In the genomic region with DNA sequence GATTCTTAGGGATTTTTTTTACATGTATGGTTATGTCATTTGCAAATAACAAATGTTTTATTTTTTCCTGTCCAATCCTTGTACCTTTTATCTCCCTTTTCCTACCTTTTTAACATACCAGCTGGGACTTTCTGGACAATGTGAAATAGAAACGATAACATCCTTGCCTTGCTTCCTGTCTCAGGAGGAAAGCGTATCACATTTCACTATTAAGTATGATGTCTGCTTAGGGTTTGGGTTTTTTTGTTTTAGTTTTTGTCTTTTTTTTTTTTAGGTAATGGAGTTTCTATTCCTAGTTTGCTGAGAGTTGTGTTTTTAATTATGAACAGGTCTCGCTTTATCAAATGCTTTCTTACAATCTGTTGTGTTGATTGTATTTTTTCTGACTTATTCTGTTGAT, we compare ENCODE assay signal across 17 cellular contexts.
DNase-seq lines count a peak whose midpoint lies in the region; ATAC-seq and TF ChIP-seq lines count a peak whose summit lies in the region.
"Had no signal": no experiment of that assay in that cellular context is flagged by ENCODE, and none has a peak within 500 bp of the region (broad histone marks: within the 10 kb centered on the region; RNA-seq: fewer than 3 reads in every experiment).

No MANE protein-coding gene starts in this region.

- no peaks in the 10 kb centered on the region for H4K20me1 ChIP-seq in Loucy (ENCODE audit: insufficient read depth, low read length, poor library complexity, severe bottlenecking)

- H3K9me2 ChIP-seq in Loucy (replicated peaks; ENCODE audit: low read depth, low read length), result no peaks in the 10 kb centered on the region

- H3K4me3 Mint-ChIP-seq in endothelial cell (ENCODE audit: unreplicated experiment), result no peak overlapping the region
- H3K4me3 Mint-ChIP-seq: CD4-positive, alpha-beta T cell; T-cell had no signal

- peak overlapping the region; percentile 37; the same call in 1 of the 2 replicates for H2AFZ ChIP-seq in Loucy (ENCODE audit: low read length)
- H2AFZ ChIP-seq in parathyroid adenoma, result no peak overlapping the region

- H3K9me3 Mint-ChIP-seq in endothelial cell (ENCODE audit: unreplicated experiment), result no peaks in the 10 kb centered on the region
- H3K9me3 Mint-ChIP-seq: CD4-positive, alpha-beta T cell; T-cell had no signal

- H3K27ac Mint-ChIP-seq in endothelial cell (ENCODE audit: unreplicated experiment), result peak overlapping the region; percentile 40
- H3K27ac Mint-ChIP-seq: CD4-positive, alpha-beta T cell; T-cell had no signal

- H3K4me1 Mint-ChIP-seq in endothelial cell (ENCODE audit: unreplicated experiment), result peaks cover 20% of the 10 kb centered on the region
- H3K4me1 Mint-ChIP-seq: T-cell had no signal

- H3K9ac ChIP-seq in Loucy (ENCODE audit: low read depth, low read length, poor library complexity, severe bottlenecking) (no peak overlapping the region), parathyroid adenoma (no peak overlapping the region)

- H3K9me3 ChIP-seq in Loucy (ENCODE audit: insufficient read depth, low read depth, low read length) (no peaks in the 10 kb centered on the region), parathyroid adenoma (ENCODE audit: control insufficient read depth, low read length) (no peaks in the 10 kb centered on the region)
- H3K9me3 ChIP-seq in effector memory CD4-positive, alpha-beta T cell (ENCODE audit: control insufficient read depth, low read length), result no peaks in the 10 kb centered on the region
- H3K9me3 ChIP-seq: SJCRH30 had no signal

- H3F3A ChIP-seq in Loucy (ENCODE audit: low read depth), result no peaks in the 10 kb centered on the region

- H3K4me1 ChIP-seq in Loucy (ENCODE audit: insufficient read depth, low read length, poor library complexity, severe bottlenecking), result peaks cover 13% of the 10 kb centered on the region
- peaks cover 4% of the 10 kb centered on the region for H3K4me1 ChIP-seq in parathyroid adenoma
- no peaks in the 10 kb centered on the region for H3K4me1 ChIP-seq in effector memory CD4-positive, alpha-beta T cell (ENCODE audit: control insufficient read depth, insufficient read depth, low read length, poor library complexity, severe bottlenecking)
- H3K4me1 ChIP-seq: SJCRH30 had no signal

- H3K79me2 ChIP-seq in Loucy (ENCODE audit: insufficient read depth, low read length) (no peaks in the 10 kb centered on the region), parathyroid adenoma (no peaks in the 10 kb centered on the region)

- H3K27ac ChIP-seq in parathyroid adenoma, result no peak overlapping the region
- H3K27ac ChIP-seq in effector memory CD4-positive, alpha-beta T cell (ENCODE audit: insufficient read depth, low read length, poor library complexity, severe bottlenecking), result no peak overlapping the region
- H3K27ac ChIP-seq: SJCRH30 had no signal

- DNase-seq in NCI-H2171 treated with DMSO at 0.1 percent for 48 hours (lab: John Stamatoyannopoulos, UW), result peak; percentile 76
- no peak for DNase-seq in endothelial cell (ENCODE audit: low spot score)
- DNase-seq in effector memory CD4-positive, alpha-beta T cell, result no peak
- DNase-seq: CD4-positive, alpha-beta T cell; COR-L47; NCI-H1092 treated with DMSO at 0.1 percent for 48 hours; NCI-H1436 treated with DMSO at 0.1 percent for 48 hours; NCI-H1930; NCI-H526; OCI-M1; SJCRH30; T-cell had no signal

- TF ChIP-seq CTCF in Loucy (conservative IDR thresholded peaks at IDR 0.05; ENCODE audit: low read length) (no peak), endothelial cell (IDR thresholded peaks at IDR 0.05; ENCODE audit: unreplicated experiment) (no peak), parathyroid adenoma (IDR thresholded peaks at IDR 0.05) (no peak)

- peaks cover 10% of the 10 kb centered on the region for H3K36me3 Mint-ChIP-seq in endothelial cell (ENCODE audit: low read depth, unreplicated experiment)

- H3K36me3 ChIP-seq in Loucy (ENCODE audit: insufficient read depth, low read length), result no peaks in the 10 kb centered on the region
- no peaks in the 10 kb centered on the region for H3K36me3 ChIP-seq in parathyroid adenoma (ENCODE audit: control insufficient read depth, insufficient read depth, low read length)
- H3K36me3 ChIP-seq in effector memory CD4-positive, alpha-beta T cell (ENCODE audit: control insufficient read depth, insufficient read depth, low read length), result no peaks in the 10 kb centered on the region
- H3K36me3 ChIP-seq: SJCRH30 had no signal

- H3K27me3 Mint-ChIP-seq in endothelial cell (ENCODE audit: unreplicated experiment), result peaks cover 9% of the 10 kb centered on the region
- H3K27me3 Mint-ChIP-seq: CD4-positive, alpha-beta T cell; T-cell had no signal

- H3K4me2 ChIP-seq in Loucy (ENCODE audit: low read depth, low read length, poor library complexity, severe bottlenecking), result peak overlapping the region; percentile 44
- H3K4me2 ChIP-seq in parathyroid adenoma (ENCODE audit: low read length), result peak overlapping the region; percentile 44

- TF ChIP-seq POLR2A in GM18505 (IDR thresholded peaks at IDR 0.05; ENCODE audit: borderline replicate concordance, extremely low read depth, insufficient read depth, insufficient read length), result no peak

- ATAC-seq in GM18505 (IDR thresholded peaks at IDR 0.05; ENCODE audit: unreplicated experiment), result no peak
- no peak for ATAC-seq in HG02623 (IDR thresholded peaks at IDR 0.05; ENCODE audit: unreplicated experiment)
- ATAC-seq: HCT116, T-cell had no signal

- H3K27me3 ChIP-seq in Loucy (ENCODE audit: insufficient read depth, low read length, poor library complexity, severe bottlenecking), result no peaks in the 10 kb centered on the region
- no peaks in the 10 kb centered on the region for H3K27me3 ChIP-seq in parathyroid adenoma (ENCODE audit: control insufficient read depth, insufficient read depth, low read length)
- no peaks in the 10 kb centered on the region for H3K27me3 ChIP-seq in effector memory CD4-positive, alpha-beta T cell (replicated peaks; ENCODE audit: control insufficient read depth, insufficient read depth, low read length, poor library complexity, severe bottlenecking)
- H3K27me3 ChIP-seq: SJCRH30 had no signal

- no peak overlapping the region for H3K4me3 ChIP-seq in Loucy (ENCODE audit: low read length, poor library complexity, severe bottlenecking)
- no peak overlapping the region for H3K4me3 ChIP-seq in parathyroid adenoma (ENCODE audit: low read depth, low read length)
- H3K4me3 ChIP-seq in effector memory CD4-positive, alpha-beta T cell (ENCODE audit: insufficient read depth, low read depth, low read length, poor library complexity, severe bottlenecking), result no peak overlapping the region
- H3K4me3 ChIP-seq: SJCRH30 had no signal
